11 cellular contexts compared by ENCODE assay signal in the genomic region with DNA sequence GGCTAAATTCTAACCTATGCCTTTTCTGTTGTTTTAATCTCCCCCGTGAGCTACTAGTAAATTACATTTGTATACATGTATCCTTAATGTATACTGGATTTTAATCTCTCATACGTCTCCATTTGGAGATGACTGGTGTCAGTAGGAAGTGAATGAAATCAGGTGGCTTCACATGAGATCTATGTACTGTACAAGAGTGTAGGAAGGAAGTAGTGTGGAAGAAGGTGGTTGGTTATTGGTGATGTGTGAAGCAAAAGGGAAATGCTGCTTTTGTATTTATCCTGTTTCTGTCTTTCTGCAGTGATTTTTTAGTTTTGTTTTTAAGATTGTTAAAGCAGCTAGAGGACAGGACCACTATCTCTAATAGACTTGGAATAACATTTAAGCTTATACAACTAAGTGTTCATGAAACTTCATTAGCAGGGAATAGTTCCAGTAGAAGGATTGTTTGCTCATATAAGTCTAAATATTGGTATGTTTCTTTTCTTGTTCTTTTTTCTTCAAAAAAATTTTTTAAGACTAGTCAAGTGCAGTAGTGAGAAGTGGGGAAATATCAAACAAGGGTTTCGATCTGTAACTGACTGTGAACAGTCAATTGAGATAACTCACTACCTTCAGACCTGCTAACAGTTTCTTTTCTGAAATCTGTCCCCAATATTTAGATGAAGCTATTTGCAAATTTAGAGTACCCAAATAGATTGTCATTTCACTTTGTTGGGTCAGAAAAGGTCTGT. TPM values are rescaled to one million over a fixed set of nuclear protein-coding genes. Genes with fewer than 3 reads are reported as not detected.
A peak's percentile ranks its signal among the peaks of the same experiment; 100 is the strongest.
DNase-seq lines count a peak whose midpoint lies in the region; ATAC-seq and FAIRE-seq lines count a peak whose summit lies in the region.
"Had no signal": no experiment of that assay in that cellular context is flagged by ENCODE, and none has a peak within 500 bp of the region (broad histone marks: within the 10 kb centered on the region; RNA-seq: fewer than 3 reads in every experiment).

No MANE protein-coding gene starts in this region.

- no peak overlapping the region for H3K27ac ChIP-seq in CD8-positive, alpha-beta memory T cell (ENCODE audit: low read depth, low read length)
- H3K27ac ChIP-seq: transverse colon had no signal

- POLR2A ChIA-PET in CD8-positive, alpha-beta memory T cell (lab: Charles Lee): no interaction called here

- no peak for DNase-seq in CD8-positive, alpha-beta memory T cell
- no peak for DNase-seq in activated naive CD8-positive, alpha-beta T cell treated with anti-CD3 and anti-CD28 coated beads, Interleukin-2, amount 50 U/mL, for 24 hours
- DNase-seq in natural killer cell treated with Interleukin-12 subunit alpha and Interleukin-12 subunit beta and Interleukin-15 and Interleukin-18, amount 100 ng/mL, for 72 hours (ENCODE audit: low spot score): no peak
- DNase-seq in HTR-8/SVneo (ENCODE audit: insufficient read length, low spot score) (no peak), ureter (ENCODE audit: low spot score) (no peak), NCI-H82 treated with DMSO at 0.1 percent for 48 hours (lab: John Stamatoyannopoulos, UW; ENCODE audit: unreplicated experiment) (no peak)
- no peak for DNase-seq in stimulated activated CD4-positive, alpha-beta T cell treated with anti-CD3 and anti-CD28 coated beads, Interleukin-4, amount 100 ng/mL, for 4 hours
- DNase-seq: NCI-H187, posterior cingulate gyrus, transverse colon had no signal

- H3K4me1 ChIP-seq in CD8-positive, alpha-beta memory T cell (ENCODE audit: insufficient read depth, low read length): peaks cover 34% of the 10 kb centered on the region

- H3K27me3 ChIP-seq in CD8-positive, alpha-beta memory T cell (ENCODE audit: insufficient read depth, low read length, poor library complexity, severe bottlenecking): no peaks in the 10 kb centered on the region
- H3K27me3 ChIP-seq: transverse colon had no signal

- H3K36me3 ChIP-seq in CD8-positive, alpha-beta memory T cell (ENCODE audit: insufficient read depth, low read length): peaks cover 20% of the 10 kb centered on the region

- CTCF ChIA-PET in CD8-positive, alpha-beta memory T cell (lab: Charles Lee): interaction anchor here (0.9 to 1.6 kb wide), 2 partner anchors 12 to 43 kb away, joined by 3 read pairs; no protein-coding TSS in a partner anchor

- peak; percentile 54 for ATAC-seq in GM19467 (IDR thresholded peaks at IDR 0.05; ENCODE audit: unreplicated experiment)
- peak; percentile 54 for ATAC-seq in activated naive CD8-positive, alpha-beta T cell treated with anti-CD3 and anti-CD28 coated beads, Interleukin-2, amount 50 U/mL, for 24 hours
- peak in 1 of 2 donors; percentile 68 for ATAC-seq in natural killer cell treated with Interleukin-12 subunit alpha and Interleukin-12 subunit beta and Interleukin-15 and Interleukin-18, amount 100 ng/mL, for 72 hours

- peaks cover 33 to 54% (median 54%) of the 10 kb centered on the region in 3 donors for H3K4me1 Mint-ChIP-seq in CD8-positive, alpha-beta memory T cell
- peaks cover 36% of the 10 kb centered on the region for H3K4me1 Mint-ChIP-seq in activated naive CD8-positive, alpha-beta T cell treated with anti-CD3 and anti-CD28 coated beads, Interleukin-2, amount 50 U/mL, for 24 hours
- H3K4me1 Mint-ChIP-seq in natural killer cell treated with Interleukin-12 subunit alpha and Interleukin-12 subunit beta and Interleukin-15 and Interleukin-18, amount 100 ng/mL, for 72 hours (ENCODE audit: low read depth in 2 of 2): peaks cover 41 to 42% of the 10 kb centered on the region in 2 donors

- H3K9me3 Mint-ChIP-seq in CD8-positive, alpha-beta memory T cell: no peaks in the 10 kb centered on the region
- H3K9me3 Mint-ChIP-seq in activated naive CD8-positive, alpha-beta T cell treated with anti-CD3 and anti-CD28 coated beads, Interleukin-2, amount 50 U/mL, for 24 hours: no peaks in the 10 kb centered on the region
- H3K9me3 Mint-ChIP-seq in natural killer cell treated with Interleukin-12 subunit alpha and Interleukin-12 subunit beta and Interleukin-15 and Interleukin-18, amount 100 ng/mL, for 72 hours: no peaks in the 10 kb centered on the region

- peak overlapping the region in 3 of 7 donors; percentile 1 to 44 (median 24) for H3K4me3 Mint-ChIP-seq in CD8-positive, alpha-beta memory T cell
- no peak overlapping the region for H3K4me3 Mint-ChIP-seq in activated naive CD8-positive, alpha-beta T cell treated with anti-CD3 and anti-CD28 coated beads, Interleukin-2, amount 50 U/mL, for 24 hours
- peak overlapping the region; percentile 38 for H3K4me3 Mint-ChIP-seq in natural killer cell treated with Interleukin-12 subunit alpha and Interleukin-12 subunit beta and Interleukin-15 and Interleukin-18, amount 100 ng/mL, for 72 hours

- H3K9me3 ChIP-seq in CD8-positive, alpha-beta memory T cell (ENCODE audit: low read length): no peaks in the 10 kb centered on the region
- H3K9me3 ChIP-seq: transverse colon had no signal

- FAIRE-seq in HTR-8/SVneo (lab: Jason Lieb, UNC): no peak

- H3K4me3 ChIP-seq in CD8-positive, alpha-beta memory T cell (ENCODE audit: low read length): no peak overlapping the region
- H3K4me3 ChIP-seq: transverse colon had no signal

- peak overlapping the region in 7 of 8 donors; percentile 0 to 78 (median 54) for H3K27ac Mint-ChIP-seq in CD8-positive, alpha-beta memory T cell
- H3K27ac Mint-ChIP-seq in activated naive CD8-positive, alpha-beta T cell treated with anti-CD3 and anti-CD28 coated beads, Interleukin-2, amount 50 U/mL, for 24 hours: peak overlapping the region; percentile 28
- H3K27ac Mint-ChIP-seq in natural killer cell treated with Interleukin-12 subunit alpha and Interleukin-12 subunit beta and Interleukin-15 and Interleukin-18, amount 100 ng/mL, for 72 hours: peak overlapping the region; percentile 63 to 64

- H3K36me3 Mint-ChIP-seq in CD8-positive, alpha-beta memory T cell: peaks cover 0 to 50% (median 11%) of the 10 kb centered on the region in 3 donors
- peaks cover 20% of the 10 kb centered on the region for H3K36me3 Mint-ChIP-seq in activated naive CD8-positive, alpha-beta T cell treated with anti-CD3 and anti-CD28 coated beads, Interleukin-2, amount 50 U/mL, for 24 hours (ENCODE audit: low read depth)
- peaks cover 21% of the 10 kb centered on the region for H3K36me3 Mint-ChIP-seq in natural killer cell treated with Interleukin-12 subunit alpha and Interleukin-12 subunit beta and Interleukin-15 and Interleukin-18, amount 100 ng/mL, for 72 hours

- no peaks in the 10 kb centered on the region for H3K27me3 Mint-ChIP-seq in CD8-positive, alpha-beta memory T cell
- H3K27me3 Mint-ChIP-seq in activated naive CD8-positive, alpha-beta T cell treated with anti-CD3 and anti-CD28 coated beads, Interleukin-2, amount 50 U/mL, for 24 hours: no peaks in the 10 kb centered on the region
- H3K27me3 Mint-ChIP-seq in natural killer cell treated with Interleukin-12 subunit alpha and Interleukin-12 subunit beta and Interleukin-15 and Interleukin-18, amount 100 ng/mL, for 72 hours: no peaks in the 10 kb centered on the region

RNA-seq across cellular contexts. Expression of a gene that starts 15.3 kb away (rescaled TPM):
- 10 to 100 TPM; 90.1 to 93.6 TPM for total RNA-seq in CD8-positive, alpha-beta memory T cell
- 63.4 TPM for polyA plus RNA-seq in CD8-positive, alpha-beta memory T cell
- total RNA-seq in natural killer cell treated with Interleukin-12 subunit alpha and Interleukin-12 subunit beta and Interleukin-15 and Interleukin-18, amount 100 ng/mL, for 72 hours: 100 to 1,000 TPM; 119 to 132 TPM
- total RNA-seq in ureter: 162 TPM

RNA-seq across cellular contexts. Expression of a gene that starts 17.5 kb away (rescaled TPM):
- total RNA-seq in CD8-positive, alpha-beta memory T cell: 10 to 100 TPM; 68.0 to 68.7 TPM
- polyA plus RNA-seq in CD8-positive, alpha-beta memory T cell: 78.1 TPM
- total RNA-seq in natural killer cell treated with Interleukin-12 subunit alpha and Interleukin-12 subunit beta and Interleukin-15 and Interleukin-18, amount 100 ng/mL, for 72 hours: 10 to 100 TPM; 55.7 to 65.4 TPM
- total RNA-seq in ureter: 35.5 TPM

RNA-seq across cellular contexts. Expression of a gene that starts 40.4 kb away (rescaled TPM):
- total RNA-seq in CD8-positive, alpha-beta memory T cell: under 1 TPM; 0.40 to 0.61 TPM
- 0.90 TPM for polyA plus RNA-seq in CD8-positive, alpha-beta memory T cell
- total RNA-seq in natural killer cell treated with Interleukin-12 subunit alpha and Interleukin-12 subunit beta and Interleukin-15 and Interleukin-18, amount 100 ng/mL, for 72 hours: under 1 TPM in 1 of 2 donors, not detected in 1; 0.07 TPM
- 0.31 TPM for total RNA-seq in ureter

RNA-seq across cellular contexts. Expression of a gene that starts 51.7 kb away (rescaled TPM):
- total RNA-seq in CD8-positive, alpha-beta memory T cell: 100 to 1,000 TPM; 384 to 385 TPM
- 715 TPM for polyA plus RNA-seq in CD8-positive, alpha-beta memory T cell
- total RNA-seq in natural killer cell treated with Interleukin-12 subunit alpha and Interleukin-12 subunit beta and Interleukin-15 and Interleukin-18, amount 100 ng/mL, for 72 hours: 100 to 1,000 TPM; 490 to 530 TPM
- total RNA-seq in ureter: 380 TPM
